Comparison of ENCODE assay signal across 10 cellular contexts in the genomic region with DNA sequence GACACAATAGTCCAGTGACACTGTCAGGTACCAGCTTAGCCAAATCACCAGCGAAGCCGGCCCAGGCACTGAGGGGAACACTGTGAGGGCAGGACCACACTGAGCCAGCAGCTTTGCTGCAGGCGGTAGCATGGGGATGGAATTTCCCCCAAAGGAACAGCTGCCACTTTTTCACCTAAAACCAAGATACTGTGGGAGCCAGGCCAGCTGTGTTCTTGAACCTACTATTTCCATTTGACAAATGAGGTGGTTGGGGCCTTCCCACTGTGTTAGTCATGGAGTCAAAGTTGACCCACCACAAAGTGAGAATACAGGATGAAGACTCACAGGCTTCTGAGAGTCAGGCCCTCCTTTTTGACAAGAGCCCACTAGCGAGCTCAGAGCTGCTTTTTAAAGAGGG.
A peak's percentile ranks its signal among the peaks of the same experiment; 100 is the strongest.
DNase-seq lines count a peak whose midpoint lies in the region; ATAC-seq and TF ChIP-seq lines count a peak whose summit lies in the region.
"Had no signal": no experiment of that assay in that cellular context is flagged by ENCODE, and none has a peak within 500 bp of the region (broad histone marks: within the 10 kb centered on the region; RNA-seq: fewer than 3 reads in every experiment).

No MANE protein-coding gene starts in this region.

- in situ Hi-C loops in ACHN (cut with HindIII; ENCODE audit: low pct_ligation_motif_present, low pct_unique_long_range_greater_than_20kb, low sequenced_read_pairs) = no loop called here

- no peak for TF ChIP-seq CTCF in fibroblast of the aortic adventitia (IDR thresholded peaks at IDR 0.05; ENCODE audit: insufficient read depth, low read length)

- peak; percentile 82 for DNase-seq in fibroblast of the aortic adventitia (ENCODE audit: low read depth)
- no peak for DNase-seq in ecto neural progenitor cell (ENCODE audit: low spot score)
- no peak for DNase-seq in T-helper 9 cell
- DNase-seq in posterior cingulate gyrus = no peak
- DNase-seq in ACHN = no peak
- DNase-seq: effector memory CD8-positive, alpha-beta T cell had no signal

- intact Hi-C loops in posterior cingulate gyrus (cut with DNase I) = no loop called here

- H3K4me3 ChIP-seq in fibroblast of the aortic adventitia (ENCODE audit: low read depth, low read length) = no peak overlapping the region
- H3K4me3 ChIP-seq: skin epidermis had no signal

- ATAC-seq in GM18502 (IDR thresholded peaks at IDR 0.05; ENCODE audit: poor library complexity, unreplicated experiment) (peak; percentile 85), GM21786 (IDR thresholded peaks at IDR 0.05; ENCODE audit: unreplicated experiment) (peak; percentile 65), HG03378 (IDR thresholded peaks at IDR 0.05; ENCODE audit: unreplicated experiment) (peak; percentile 64)
- ATAC-seq: effector memory CD8-positive, alpha-beta T cell had no signal
